ENCODE assay signal across 16 cellular contexts in the genomic region with DNA sequence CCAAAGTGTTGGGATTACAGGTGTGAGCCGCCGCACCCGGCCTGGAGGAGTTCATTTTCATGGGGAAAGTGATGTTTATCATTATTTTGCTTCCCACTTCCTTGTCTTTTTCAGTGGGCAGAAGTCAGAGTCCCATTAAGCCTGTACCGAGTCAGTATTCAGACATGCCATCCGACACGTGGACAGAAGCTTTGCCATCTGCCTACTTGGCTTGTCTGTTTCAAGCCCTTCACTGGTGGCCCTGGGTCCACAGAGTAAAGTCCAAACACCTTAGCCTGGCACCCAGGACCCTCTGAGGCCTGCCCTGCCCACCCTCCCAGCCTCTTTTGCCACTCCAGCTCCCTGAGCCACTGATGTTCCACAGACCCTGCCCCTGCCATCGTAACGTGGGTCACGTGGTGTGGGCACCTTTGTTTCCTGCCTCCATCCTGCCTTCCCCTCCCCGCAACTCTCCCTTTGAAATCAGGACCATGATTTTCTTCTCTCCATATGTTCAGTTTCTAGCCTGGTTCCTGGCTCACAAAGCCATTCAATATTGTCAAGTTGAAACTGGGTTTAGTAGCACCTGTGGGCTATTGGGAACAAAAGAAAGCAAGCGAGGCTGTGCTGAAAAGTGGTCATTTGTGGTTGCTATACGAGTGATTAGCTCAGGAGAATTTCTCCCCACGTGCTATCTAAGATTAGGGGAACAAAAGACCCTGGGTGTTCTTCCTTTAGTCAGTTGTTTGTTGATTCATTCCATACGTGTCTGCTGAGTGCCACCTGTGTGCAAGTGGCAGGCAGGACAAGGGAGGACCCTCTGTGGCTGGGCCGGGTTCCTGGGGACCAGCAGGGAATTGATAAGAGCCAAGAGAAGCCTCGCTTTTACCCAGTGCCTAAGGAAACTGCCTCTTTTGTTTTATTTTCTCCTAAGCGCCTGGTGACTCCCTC. TPM values are rescaled to one million over a fixed set of nuclear protein-coding genes. Genes with fewer than 3 reads are reported as not detected.
DNase-seq lines count a peak whose midpoint lies in the region; ATAC-seq, FAIRE-seq and TF ChIP-seq lines count a peak whose summit lies in the region.
"Had no signal": no experiment of that assay in that cellular context is flagged by ENCODE, and none has a peak within 500 bp of the region (broad histone marks: within the 10 kb centered on the region; RNA-seq: fewer than 3 reads in every experiment).

No MANE protein-coding gene starts in this region.

- H3K4me1 ChIP-seq in BLaER1 treated with 17β-estradiol and CSF1 and Interleukin-3, amounts not matched to agents 10 nM and 100 nM = peaks cover 0 to 57% (median 51%) of the 10 kb centered on the region in 10 experiments; a peak in 17 of 20 replicates
- H3K4me1 ChIP-seq in GM23248 (ENCODE audit: insufficient read depth) (peaks cover 23% of the 10 kb centered on the region), PC-3 (ENCODE audit: insufficient read depth, low read length) (peaks cover 60% of the 10 kb centered on the region), keratinocyte (ENCODE audit: control insufficient read depth, extremely low read depth, insufficient read depth, low read length) (peaks cover 49% of the 10 kb centered on the region), tibial nerve (peaks cover 0 to 21% (median 8%) of the 10 kb centered on the region in 4 donors)

- in situ Hi-C loops in GM23248 (cut with MboI) = no loop called here

- peak overlapping the region in 5 of 11 experiments; percentile 1 to 60 (median 7); a peak in 6 of 22 replicates for H3K9ac ChIP-seq in BLaER1 treated with 17β-estradiol and CSF1 and Interleukin-3, amounts not matched to agents 10 nM and 100 nM
- H3K9ac ChIP-seq in GM23248 = no peak overlapping the region
- peak overlapping the region; percentile 48 for H3K9ac ChIP-seq in PC-3 (ENCODE audit: low read length)
- peak overlapping the region; percentile 68 for H3K9ac ChIP-seq in keratinocyte (ENCODE audit: control insufficient read depth, extremely low read depth, insufficient read depth, low read length)

- H3K4me3 ChIP-seq in BLaER1 treated with 17β-estradiol and CSF1 and Interleukin-3, amounts not matched to agents 10 nM and 100 nM = no peak overlapping the region
- H3K4me3 ChIP-seq in GM23248 (no peak overlapping the region), PC-3 (ENCODE audit: low read length) (no peak overlapping the region), keratinocyte (ENCODE audit: control insufficient read depth in 2 of 3, extremely low read depth in 1 of 3, insufficient read depth in 2 of 3, low read depth in 1 of 3, low read length in 3 of 3) (peak overlapping the region in 1 of 3 experiments; percentile 12), tibial nerve (no peak overlapping the region)
- H3K4me3 ChIP-seq: coronary artery, left ventricle myocardium inferior, pancreas had no signal

- peak overlapping the region in 8 of 11 experiments; percentile 39 to 76 (median 60); a peak in 16 of 22 replicates for H3K4me2 ChIP-seq in BLaER1 treated with 17β-estradiol and CSF1 and Interleukin-3, amounts not matched to agents 10 nM and 100 nM
- H3K4me2 ChIP-seq in GM23248 (ENCODE audit: unreplicated experiment) (no peak overlapping the region), PC-3 (ENCODE audit: low read length) (no peak overlapping the region), keratinocyte (ENCODE audit: control insufficient read depth, extremely low read depth, insufficient read depth, low read depth, low read length) (peak overlapping the region; percentile 60)

- intact Hi-C loops in PC-3 (cut with micrococcal nuclease) = loop anchor here (1.0 to 2.0 kb wide), 4 partner anchors 40 to 216 kb away; no protein-coding TSS in a partner anchor

- BruUV-seq in PC-3 (replicated peaks; lab: Mats Ljungman, UMichigan) = no TSS peak

- no peaks in the 10 kb centered on the region for H3K27me3 ChIP-seq in BLaER1 treated with 17β-estradiol and CSF1 and Interleukin-3, amounts not matched to agents 10 nM and 100 nM
- H3K27me3 ChIP-seq in GM23248 (replicated peaks; ENCODE audit: insufficient read depth) (no peaks in the 10 kb centered on the region), PC-3 (ENCODE audit: low read length) (no peaks in the 10 kb centered on the region), keratinocyte (ENCODE audit: control insufficient read depth, extremely low read depth, insufficient read depth, low read length) (no peaks in the 10 kb centered on the region), tibial nerve (no peaks in the 10 kb centered on the region)
- H3K27me3 ChIP-seq: pancreas had no signal

- TF ChIP-seq POLR2A in tibial nerve (IDR thresholded peaks at IDR 0.05) = no peak

- H2AFZ ChIP-seq in GM23248 = no peak overlapping the region
- no peak overlapping the region for H2AFZ ChIP-seq in PC-3 (ENCODE audit: low read length)
- no peak overlapping the region for H2AFZ ChIP-seq in keratinocyte (ENCODE audit: control insufficient read depth, low read length)

- H3K9me2 ChIP-seq in GM23248 (ENCODE audit: insufficient read depth) (no peaks in the 10 kb centered on the region), PC-3 (replicated peaks; ENCODE audit: low read length) (no peaks in the 10 kb centered on the region)

- H3K79me2 ChIP-seq in GM23248 (ENCODE audit: insufficient read depth) = no peaks in the 10 kb centered on the region
- peaks cover 15% of the 10 kb centered on the region for H3K79me2 ChIP-seq in PC-3 (ENCODE audit: low read length)
- H3K79me2 ChIP-seq in keratinocyte (ENCODE audit: control insufficient read depth, insufficient read depth, low read length) = no peaks in the 10 kb centered on the region

- no peak for TF ChIP-seq EP300 in tibial nerve (IDR thresholded peaks at IDR 0.05)

- H3K27ac ChIP-seq in BLaER1 treated with 17β-estradiol and CSF1 and Interleukin-3, amounts not matched to agents 10 nM and 100 nM = peak overlapping the region in 3 of 11 experiments; percentile 8 to 32 (median 12); a peak in 2 of 22 replicates
- peak overlapping the region; percentile 78 for H3K27ac ChIP-seq in GM23248
- peak overlapping the region; percentile 62 for H3K27ac ChIP-seq in PC-3 (ENCODE audit: low read length)
- peak overlapping the region; percentile 84 for H3K27ac ChIP-seq in keratinocyte (ENCODE audit: control insufficient read depth, insufficient read depth, low read length)
- no peak overlapping the region for H3K27ac ChIP-seq in tibial nerve

- peaks cover 0 to 14% (median 7%) of the 10 kb centered on the region in 11 experiments; a peak in 10 of 22 replicates for H3K9me3 ChIP-seq in BLaER1 treated with 17β-estradiol and CSF1 and Interleukin-3, amounts not matched to agents 10 nM and 100 nM (replicated peaks in 1 of 11)
- H3K9me3 ChIP-seq in GM23248 (ENCODE audit: low read depth) = no peaks in the 10 kb centered on the region
- H3K9me3 ChIP-seq in PC-3 (ENCODE audit: low read length) = no peaks in the 10 kb centered on the region
- H3K9me3 ChIP-seq in keratinocyte (ENCODE audit: control insufficient read depth, low read depth, low read length) = no peaks in the 10 kb centered on the region
- no peaks in the 10 kb centered on the region for H3K9me3 ChIP-seq in tibial nerve
- H3K9me3 ChIP-seq: left ventricle myocardium inferior, pancreas had no signal

- H3F3A ChIP-seq in GM23248 (ENCODE audit: insufficient read depth) (peaks cover 21% of the 10 kb centered on the region), PC-3 (ENCODE audit: low read length, unreplicated experiment) (no peaks in the 10 kb centered on the region)

- POLR2A ChIA-PET in PC-3 (lab: Charles Lee; ENCODE audit: unreplicated experiment) = no interaction called here

- peak; percentile 23 for FAIRE-seq in keratinocyte (lab: Jason Lieb, UNC)
- FAIRE-seq: frontal cortex, pancreas had no signal

- DNase-seq in GM23248 = no peak
- no peak for DNase-seq in PC-3
- DNase-seq in keratinocyte (ENCODE audit: low read depth, low spot score) = no peak
- no peak for DNase-seq in OCI-M1 (lab: John Stamatoyannopoulos, UW)
- DNase-seq in tibial nerve (ENCODE audit: low spot score in 2 of 2) = no peak
- DNase-seq: activated CD4-positive, CD25-positive, alpha-beta regulatory T cell treated with anti-CD3 and anti-CD28 coated beads, Interleukin-2, amount 50 U/mL, for 72 hours; amygdala; left ventricle myocardium inferior; SIG-M5; stimulated activated CD4-positive, alpha-beta T cell treated with anti-CD3 and anti-CD28 coated beads, Interleukin-4, amount 100 ng/mL, for 1 hour; T-helper 2 cell had no signal

- dilution Hi-C loops in keratinocyte (cut with MboI; ENCODE audit: extremely low pct_ligation_motif_present, low sequenced_read_pairs) = no loop called here

- no peaks in the 10 kb centered on the region; a peak in 1 of 22 replicates for H4K20me1 ChIP-seq in BLaER1 treated with 17β-estradiol and CSF1 and Interleukin-3, amounts not matched to agents 10 nM and 100 nM
- no peaks in the 10 kb centered on the region for H4K20me1 ChIP-seq in GM23248 (ENCODE audit: insufficient read depth)
- H4K20me1 ChIP-seq in PC-3 (ENCODE audit: low read length) = no peaks in the 10 kb centered on the region
- H4K20me1 ChIP-seq in keratinocyte (ENCODE audit: control insufficient read depth, extremely low read depth, insufficient read depth, low read length) = no peaks in the 10 kb centered on the region

- ATAC-seq in PC-3 (no peak), GM19023 (IDR thresholded peaks at IDR 0.05; ENCODE audit: unreplicated experiment) (no peak)

- CTCF ChIA-PET in PC-3 (lab: Charles Lee) = interaction anchor here (1.1 kb wide), 1 partner anchor 207 kb away, joined by 6 read pairs; no protein-coding TSS in a partner anchor

- H3K9me1 ChIP-seq in keratinocyte (ENCODE audit: control insufficient read depth, extremely low read depth, insufficient read depth, low read length) = no peaks in the 10 kb centered on the region

- peaks cover 0 to 4% (median 0%) of the 10 kb centered on the region in 11 experiments; a peak in 1 of 22 replicates for H3K36me3 ChIP-seq in BLaER1 treated with 17β-estradiol and CSF1 and Interleukin-3, amounts not matched to agents 10 nM and 100 nM
- H3K36me3 ChIP-seq in GM23248 (ENCODE audit: low read depth) (no peaks in the 10 kb centered on the region), PC-3 (ENCODE audit: low read depth, low read length) (no peaks in the 10 kb centered on the region), keratinocyte (ENCODE audit: control insufficient read depth in 2 of 2, extremely low read depth in 1 of 2, insufficient read depth in 2 of 2, low read length in 2 of 2) (no peaks in the 10 kb centered on the region), tibial nerve (peaks cover 0 to 12% (median 0%) of the 10 kb centered on the region in 3 donors)
- H3K36me3 ChIP-seq: left ventricle myocardium inferior, pancreas had no signal

- 94 to 96% methylated on average over 17 of the region's 17 CpGs for WGBS in GM23248 (ENCODE audit: low coverage in 1 of 2, low lambda C conversion rate in 2 of 2, missing lambda C conversion rate in 2 of 2), 2 experiments
- 85 to 91% methylated on average over 17 of the region's 17 CpGs for WGBS in tibial nerve, 2 donors

- TF ChIP-seq CTCF in PC-3 (conservative IDR thresholded peaks at IDR 0.05; ENCODE audit: low read depth, low read length) (no peak), keratinocyte (optimal IDR thresholded peaks at IDR 0.05 in 1 of 3, IDR thresholded peaks at IDR 0.05 in 1 of 3, conservative IDR thresholded peaks at IDR 0.05 in 1 of 3; ENCODE audit: extremely low read depth in 1 of 3, insufficient read depth in 2 of 3, low read length in 3 of 3) (no peak), tibial nerve (IDR thresholded peaks at IDR 0.05) (no peak)

RNA-seq across cellular contexts. Expression of a gene that starts 5.1 kb away (rescaled TPM):
- total RNA-seq in GM23248 (2014; rRNA removed; shearing (Covaris generic)) = 106 and 114 TPM in 2 replicates
- 58.3 and 61.5 TPM in 2 replicates for polyA plus RNA-seq in GM23248 (2016; fragmentation: Nextera tagmentation; extraction: Ambion mirVana)
- 712 and 714 TPM in 2 replicates for total RNA-seq in PC-3 (2014; rRNA removed)
- 501 to 637 TPM (median 613 TPM) in 3 replicates for polyA plus RNA-seq in keratinocyte
- polyA plus RNA-seq in keratinocyte (2011; ENCODE audit: low read depth) = 17.0 TPM
- polyA plus RNA-seq in keratinocyte (2011; cell fraction: cytosol; rRNA removed) = 683 and 864 TPM in 2 replicates
- 272 and 323 TPM in 2 replicates for polyA plus RNA-seq in keratinocyte (2011; cell fraction: nucleus; rRNA removed)
- polyA plus RNA-seq in keratinocyte (2012; ENCODE audit: low replicate concordance) = 36.4 and 382 TPM in 2 replicates
- 222 to 540 TPM (median 484 TPM) in 3 replicates for polyA minus RNA-seq in keratinocyte
- 366 TPM for polyA minus RNA-seq in keratinocyte (2011; cell fraction: cytosol; rRNA and poly(A)+ RNA removed)
- polyA minus RNA-seq in keratinocyte (2011; cell fraction: nucleus; rRNA and poly(A)+ RNA removed) = 86.1 and 158 TPM in 2 replicates
- 100 to 1,000 TPM in 2 of 4 donors, 10 to 100 TPM in 2; 70.1 to 158 (median 94.8) TPM for total RNA-seq in tibial nerve

Comparison
In these comparisons a context has a peak if more than half of its experiments do, and no peak if none do; other contexts are left out.
1. H3K27ac ChIP-seq: peak in GM23248 (single experiment), PC-3 (single experiment) and keratinocyte (single experiment); none in tibial nerve (0 of 4).
2. H3K4me2 ChIP-seq: peak in BLaER1 treated with 17β-estradiol and CSF1 and Interleukin-3, amounts not matched to agents 10 nM and 100 nM (8 of 11) and keratinocyte (single experiment); none in GM23248 (single experiment) and PC-3 (single experiment).